15 cellular contexts compared by ENCODE assay signal in the genomic region with DNA sequence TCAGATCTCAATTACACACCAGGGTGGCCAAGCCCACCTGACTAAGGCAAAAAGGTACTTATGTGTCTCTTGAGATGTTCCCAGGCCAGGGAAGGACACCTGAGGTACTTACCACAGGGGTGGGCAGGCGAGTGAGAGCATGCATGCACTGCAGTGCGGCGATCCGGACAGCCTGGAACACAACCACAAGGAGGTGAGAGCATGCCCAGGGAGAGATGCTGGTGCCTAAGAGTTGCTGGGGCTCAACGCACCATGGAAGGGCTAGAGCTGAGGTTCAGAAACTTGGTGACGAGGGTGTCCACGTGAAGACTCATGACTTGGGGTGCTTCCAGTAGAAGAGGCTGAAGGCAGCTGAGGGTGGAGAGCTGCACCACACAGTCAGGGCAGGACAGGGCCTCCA. TPM values are rescaled to one million over a fixed set of nuclear protein-coding genes. Genes with fewer than 3 reads are reported as not detected.
DNase-seq lines count a peak whose midpoint lies in the region; ATAC-seq and TF ChIP-seq lines count a peak whose summit lies in the region.
"Had no signal": no experiment of that assay in that cellular context is flagged by ENCODE, and none has a peak within 500 bp of the region (broad histone marks: within the 10 kb centered on the region; RNA-seq: fewer than 3 reads in every experiment).

No MANE protein-coding gene starts in this region.

- no peaks in the 10 kb centered on the region for H3K9me3 Mint-ChIP-seq in activated T-cell treated with anti-CD3 and anti-CD28 coated beads, Interleukin-2, amount 50 U/mL, for 72 hours
- H3K9me3 Mint-ChIP-seq in activated T-cell treated with anti-CD3 and anti-CD28 coated beads, Interleukin-2, amount 50 U/mL, for 4 hours = no peaks in the 10 kb centered on the region
- no peaks in the 10 kb centered on the region for H3K9me3 Mint-ChIP-seq in activated T-helper 17 cell treated with anti-CD3 and anti-CD28 coated beads, Interleukin-2, amount 50 U/mL, for 72 hours
- peaks cover 0 to 4% (median 0%) of the 10 kb centered on the region in 6 donors for H3K9me3 Mint-ChIP-seq in immature natural killer cell
- H3K9me3 Mint-ChIP-seq in stimulated activated naive B cell treated with anti-CD40 and anti-IgM and Interleukin-4, amounts not matched to agents 10 μg/mL and 1 μg/mL and 100 μg/mL, for 72 hours = no peaks in the 10 kb centered on the region
- H3K9me3 Mint-ChIP-seq in MCF 10A (ENCODE audit: unreplicated experiment) = no peaks in the 10 kb centered on the region
- H3K9me3 Mint-ChIP-seq: CD8-positive, alpha-beta T cell had no signal

- POLR2A ChIA-PET in MCF 10A (lab: Yijun Ruan, JAX) = interaction anchor here (0.7 to 2.0 kb wide), 5 partner anchors 12 to 196 kb away, joined by 3 to 7 read pairs (median 3); a partner anchor contains a TSS

- H3K27me3 Mint-ChIP-seq in activated T-cell treated with anti-CD3 and anti-CD28 coated beads, Interleukin-2, amount 50 U/mL, for 72 hours (ENCODE audit: low read depth) = no peaks in the 10 kb centered on the region
- H3K27me3 Mint-ChIP-seq in activated T-cell treated with anti-CD3 and anti-CD28 coated beads, Interleukin-2, amount 50 U/mL, for 4 hours (ENCODE audit: low read depth) = no peaks in the 10 kb centered on the region
- H3K27me3 Mint-ChIP-seq in activated T-helper 17 cell treated with anti-CD3 and anti-CD28 coated beads, Interleukin-2, amount 50 U/mL, for 72 hours = no peaks in the 10 kb centered on the region
- peaks cover 0 to 3% (median 0%) of the 10 kb centered on the region in 3 donors for H3K27me3 Mint-ChIP-seq in immature natural killer cell (ENCODE audit: low read depth in 3 of 3)
- no peaks in the 10 kb centered on the region for H3K27me3 Mint-ChIP-seq in stimulated activated naive B cell treated with anti-CD40 and anti-IgM and Interleukin-4, amounts not matched to agents 10 μg/mL and 1 μg/mL and 100 μg/mL, for 72 hours
- no peaks in the 10 kb centered on the region for H3K27me3 Mint-ChIP-seq in MCF 10A (ENCODE audit: insufficient read depth, unreplicated experiment)

- no TSS peak for BruUV-seq in MCF 10A (replicated peaks; lab: Mats Ljungman, UMichigan)

- no peak for ATAC-seq in activated T-cell treated with anti-CD3 and anti-CD28 coated beads, Interleukin-2, amount 50 U/mL, for 72 hours (replicated peaks in 1 of 2)
- ATAC-seq in activated T-cell treated with anti-CD3 and anti-CD28 coated beads, Interleukin-2, amount 50 U/mL, for 4 hours = no peak
- ATAC-seq in activated T-helper 17 cell treated with anti-CD3 and anti-CD28 coated beads, Interleukin-2, amount 50 U/mL, for 72 hours (replicated peaks) = no peak
- ATAC-seq in stimulated activated naive B cell treated with anti-CD40 and anti-IgM and Interleukin-4, amounts not matched to agents 10 μg/mL and 1 μg/mL and 100 μg/mL, for 72 hours (replicated peaks) = no peak
- ATAC-seq: CD8-positive, alpha-beta T cell had no signal

- H3K4me3 Mint-ChIP-seq in activated T-cell treated with anti-CD3 and anti-CD28 coated beads, Interleukin-2, amount 50 U/mL, for 72 hours = no peak overlapping the region
- H3K4me3 Mint-ChIP-seq in activated T-cell treated with anti-CD3 and anti-CD28 coated beads, Interleukin-2, amount 50 U/mL, for 4 hours = no peak overlapping the region
- no peak overlapping the region for H3K4me3 Mint-ChIP-seq in activated T-helper 17 cell treated with anti-CD3 and anti-CD28 coated beads, Interleukin-2, amount 50 U/mL, for 72 hours
- H3K4me3 Mint-ChIP-seq in immature natural killer cell (no peak overlapping the region), MCF 10A (ENCODE audit: unreplicated experiment) (no peak overlapping the region)
- H3K4me3 Mint-ChIP-seq in stimulated activated naive B cell treated with anti-CD40 and anti-IgM and Interleukin-4, amounts not matched to agents 10 μg/mL and 1 μg/mL and 100 μg/mL, for 72 hours = no peak overlapping the region
- H3K4me3 Mint-ChIP-seq: CD8-positive, alpha-beta T cell had no signal

- TF ChIP-seq CTCF in MCF 10A (IDR thresholded peaks at IDR 0.05; ENCODE audit: unreplicated experiment) = no peak

- no peak for DNase-seq in activated T-cell treated with anti-CD3 and anti-CD28 coated beads, Interleukin-2, amount 50 U/mL, for 72 hours
- no peak for DNase-seq in activated T-cell treated with anti-CD3 and anti-CD28 coated beads, Interleukin-2, amount 50 U/mL, for 4 hours
- DNase-seq in immature natural killer cell (no peak), MCF 10A (ENCODE audit: unreplicated experiment) (no peak), nucleus accumbens (lab: John Stamatoyannopoulos, UW) (no peak)
- no peak for DNase-seq in stimulated activated naive B cell treated with anti-CD40 and anti-IgM and Interleukin-4, amounts not matched to agents 10 μg/mL and 1 μg/mL and 100 μg/mL, for 72 hours
- DNase-seq: CD8-positive, alpha-beta T cell; KG1; MV-4-11; NCI-H1694 treated with DMSO at 0.1 percent for 48 hours; NCI-H2227 treated with DMSO at 0.1 percent for 48 hours; NCI-H510A treated with DMSO at 0.1 percent for 48 hours; NCI-H774; Right ventricle myocardium superior had no signal

- peaks cover 16% of the 10 kb centered on the region for H3K4me1 Mint-ChIP-seq in activated T-cell treated with anti-CD3 and anti-CD28 coated beads, Interleukin-2, amount 50 U/mL, for 72 hours (ENCODE audit: low read depth)
- H3K4me1 Mint-ChIP-seq in activated T-cell treated with anti-CD3 and anti-CD28 coated beads, Interleukin-2, amount 50 U/mL, for 4 hours (ENCODE audit: low read depth) = peaks cover 17% of the 10 kb centered on the region
- H3K4me1 Mint-ChIP-seq in activated T-helper 17 cell treated with anti-CD3 and anti-CD28 coated beads, Interleukin-2, amount 50 U/mL, for 72 hours = peaks cover 21% of the 10 kb centered on the region
- peaks cover 0 to 2% of the 10 kb centered on the region in 2 donors for H3K4me1 Mint-ChIP-seq in immature natural killer cell
- peaks cover 3 to 6% of the 10 kb centered on the region in 2 donors for H3K4me1 Mint-ChIP-seq in stimulated activated naive B cell treated with anti-CD40 and anti-IgM and Interleukin-4, amounts not matched to agents 10 μg/mL and 1 μg/mL and 100 μg/mL, for 72 hours
- H3K4me1 Mint-ChIP-seq in MCF 10A (ENCODE audit: insufficient read depth, unreplicated experiment) = peaks cover 8% of the 10 kb centered on the region

- peak overlapping the region; percentile 15 for H3K27ac Mint-ChIP-seq in activated T-cell treated with anti-CD3 and anti-CD28 coated beads, Interleukin-2, amount 50 U/mL, for 72 hours
- peak overlapping the region; percentile 53 for H3K27ac Mint-ChIP-seq in activated T-helper 17 cell treated with anti-CD3 and anti-CD28 coated beads, Interleukin-2, amount 50 U/mL, for 72 hours
- peak overlapping the region in 4 of 6 donors; percentile 30 to 54 (median 50) for H3K27ac Mint-ChIP-seq in immature natural killer cell
- H3K27ac Mint-ChIP-seq in stimulated activated naive B cell treated with anti-CD40 and anti-IgM and Interleukin-4, amounts not matched to agents 10 μg/mL and 1 μg/mL and 100 μg/mL, for 72 hours = peak overlapping the region; percentile 81
- no peak overlapping the region for H3K27ac Mint-ChIP-seq in MCF 10A (ENCODE audit: low read depth, unreplicated experiment)
- H3K27ac Mint-ChIP-seq: CD8-positive, alpha-beta T cell had no signal

- H3K36me3 Mint-ChIP-seq in activated T-cell treated with anti-CD3 and anti-CD28 coated beads, Interleukin-2, amount 50 U/mL, for 72 hours (ENCODE audit: insufficient read depth in 2 of 2) = peaks cover 11 to 35% of the 10 kb centered on the region in 2 donors
- H3K36me3 Mint-ChIP-seq in activated T-cell treated with anti-CD3 and anti-CD28 coated beads, Interleukin-2, amount 50 U/mL, for 4 hours (ENCODE audit: insufficient read depth) = peaks cover 42% of the 10 kb centered on the region
- peaks cover 100% of the 10 kb centered on the region for H3K36me3 Mint-ChIP-seq in activated T-helper 17 cell treated with anti-CD3 and anti-CD28 coated beads, Interleukin-2, amount 50 U/mL, for 72 hours (ENCODE audit: low read depth)
- peaks cover 16 to 47% (median 24%) of the 10 kb centered on the region in 3 donors for H3K36me3 Mint-ChIP-seq in immature natural killer cell
- H3K36me3 Mint-ChIP-seq in stimulated activated naive B cell treated with anti-CD40 and anti-IgM and Interleukin-4, amounts not matched to agents 10 μg/mL and 1 μg/mL and 100 μg/mL, for 72 hours = peaks cover 36 to 55% of the 10 kb centered on the region in 2 donors
- H3K36me3 Mint-ChIP-seq in MCF 10A (ENCODE audit: insufficient read depth, unreplicated experiment) = peaks cover 93% of the 10 kb centered on the region

- intact Hi-C loops in MCF 10A (cut with micrococcal nuclease) = no loop called here

- CTCF ChIA-PET in MCF 10A (lab: Yijun Ruan, JAX) = interaction anchor here (1.1 to 9.9 kb wide), 3 partner anchors 107 to 154 kb away, joined by 3 to 204 read pairs (median 5); a partner anchor contains a TSS

RNA-seq across cellular contexts. Expression of a gene that starts 13.1 kb away (rescaled TPM):
- 10 to 100 TPM; 35.5 to 37.8 TPM for total RNA-seq in activated T-cell treated with anti-CD3 and anti-CD28 coated beads, Interleukin-2, amount 50 U/mL, for 72 hours
- 10 to 100 TPM; 54.3 to 62.9 (median 59.6) TPM for total RNA-seq in activated T-cell treated with anti-CD3 and anti-CD28 coated beads, Interleukin-2, amount 50 U/mL, for 4 hours
- 10 to 100 TPM; 49.2 to 65.8 TPM for total RNA-seq in activated T-helper 17 cell treated with anti-CD3 and anti-CD28 coated beads, Interleukin-2, amount 50 U/mL, for 72 hours
- 10 to 100 TPM; 19.9 to 38.5 (median 27.1) TPM for polyA plus RNA-seq in immature natural killer cell
- 44.9 and 48.0 TPM in 2 replicates for total RNA-seq in MCF 10A (2022)

RNA-seq across cellular contexts. Expression of a gene that starts 13.3 kb away (rescaled TPM):
- total RNA-seq in activated T-cell treated with anti-CD3 and anti-CD28 coated beads, Interleukin-2, amount 50 U/mL, for 72 hours = 10 to 100 TPM; 75.3 to 75.7 TPM
- total RNA-seq in activated T-cell treated with anti-CD3 and anti-CD28 coated beads, Interleukin-2, amount 50 U/mL, for 4 hours = 10 to 100 TPM; 60.3 to 72.2 (median 71.9) TPM
- 10 to 100 TPM; 49.7 to 54.2 TPM for total RNA-seq in activated T-helper 17 cell treated with anti-CD3 and anti-CD28 coated beads, Interleukin-2, amount 50 U/mL, for 72 hours
- 10 to 100 TPM; 60.3 to 96.0 (median 66.8) TPM for polyA plus RNA-seq in immature natural killer cell
- total RNA-seq in MCF 10A (2022) = 56.5 and 62.3 TPM in 2 replicates

RNA-seq across cellular contexts. Expression of a gene that starts 33.1 kb away (rescaled TPM):
- total RNA-seq in activated T-cell treated with anti-CD3 and anti-CD28 coated beads, Interleukin-2, amount 50 U/mL, for 72 hours = 100 to 1,000 TPM; 362 to 512 TPM
- total RNA-seq in activated T-cell treated with anti-CD3 and anti-CD28 coated beads, Interleukin-2, amount 50 U/mL, for 4 hours = 1,000 to 10,000 TPM; 1,128 to 1,173 (median 1,167) TPM
- 1,000 to 10,000 TPM; 1,094 to 1,221 TPM for total RNA-seq in activated T-helper 17 cell treated with anti-CD3 and anti-CD28 coated beads, Interleukin-2, amount 50 U/mL, for 72 hours
- 100 to 1,000 TPM; 315 to 415 (median 316) TPM for polyA plus RNA-seq in immature natural killer cell
- 235 and 248 TPM in 2 replicates for total RNA-seq in MCF 10A (2022)

RNA-seq across cellular contexts. Expression of a gene that starts 39.1 kb away (rescaled TPM):
- 100 to 1,000 TPM in 1 of 2 donors, 10 to 100 TPM in 1; 92.2 to 113 TPM for total RNA-seq in activated T-cell treated with anti-CD3 and anti-CD28 coated beads, Interleukin-2, amount 50 U/mL, for 72 hours
- total RNA-seq in activated T-cell treated with anti-CD3 and anti-CD28 coated beads, Interleukin-2, amount 50 U/mL, for 4 hours = 10 to 100 TPM; 77.3 to 87.5 (median 83.4) TPM
- 10 to 100 TPM; 89.3 to 90.5 TPM for total RNA-seq in activated T-helper 17 cell treated with anti-CD3 and anti-CD28 coated beads, Interleukin-2, amount 50 U/mL, for 72 hours
- 10 to 100 TPM; 21.8 to 32.0 (median 29.6) TPM for polyA plus RNA-seq in immature natural killer cell
- 67.0 and 67.2 TPM in 2 replicates for total RNA-seq in MCF 10A (2022)

RNA-seq across cellular contexts. Expression of a gene that starts 39.6 kb away (rescaled TPM):
- 1 to 10 TPM; 3.7 to 4.1 TPM for total RNA-seq in activated T-cell treated with anti-CD3 and anti-CD28 coated beads, Interleukin-2, amount 50 U/mL, for 72 hours
- total RNA-seq in activated T-cell treated with anti-CD3 and anti-CD28 coated beads, Interleukin-2, amount 50 U/mL, for 4 hours = 1 to 10 TPM; 2.0 to 3.0 (median 2.8) TPM
- total RNA-seq in activated T-helper 17 cell treated with anti-CD3 and anti-CD28 coated beads, Interleukin-2, amount 50 U/mL, for 72 hours = 1 to 10 TPM; 1.7 to 2.1 TPM
- polyA plus RNA-seq in immature natural killer cell = 1 to 10 TPM; 1.7 to 3.2 (median 2.9) TPM
- total RNA-seq in MCF 10A (2022) = 7.2 and 7.8 TPM in 2 replicates
